8 cellular contexts compared by ENCODE assay signal in genomic region chr6:130872250-130873095, GRCh38. TPM values are rescaled to one million over a fixed set of nuclear protein-coding genes. Genes with fewer than 3 reads are reported as not detected.
DNase-seq lines count a peak whose midpoint lies in the region; ATAC-seq, FAIRE-seq and TF ChIP-seq lines count a peak whose summit lies in the region.

No MANE protein-coding gene starts in this region.

- H3K36me3 ChIP-seq in CD4-positive, CD25-positive, alpha-beta regulatory T cell (ENCODE audit: control insufficient read depth, insufficient read depth, low read length) = no peaks in the 10 kb centered on the region
- H3K36me3 ChIP-seq in Karpas-422 (ENCODE audit: insufficient read depth, low read length) (no peaks in the 10 kb centered on the region), astrocyte (ENCODE audit: insufficient read depth, low read length) (no peaks in the 10 kb centered on the region)

- no peaks in the 10 kb centered on the region for H3K27me3 ChIP-seq in CD4-positive, CD25-positive, alpha-beta regulatory T cell (ENCODE audit: control insufficient read depth, insufficient read depth, low read length)
- H3K27me3 ChIP-seq in Karpas-422 (ENCODE audit: low read length) = no peaks in the 10 kb centered on the region
- no peaks in the 10 kb centered on the region for H3K27me3 ChIP-seq in astrocyte (ENCODE audit: insufficient read depth, low read length)

- H3K4me1 Mint-ChIP-seq in CD4-positive, CD25-positive, alpha-beta regulatory T cell = peaks cover 0 to 6% (median 2%) of the 10 kb centered on the region in 4 donors
- H3K4me1 Mint-ChIP-seq in T-helper 2 cell treated with Interferon-gamma antibody and Interleukin-4, amounts not matched to agents 5 μg/mL and 100 μg/mL, for 36 hours (ENCODE audit: low read depth) = peaks cover 5% of the 10 kb centered on the region
- peaks cover 17% of the 10 kb centered on the region for H3K4me1 Mint-ChIP-seq in astrocyte (ENCODE audit: low read depth, unreplicated experiment)

- H2AFZ ChIP-seq in Karpas-422 (ENCODE audit: low read length) (no peak overlapping the region), astrocyte (ENCODE audit: low read depth, low read length) (no peak overlapping the region)

- FAIRE-seq in astrocyte (lab: Jason Lieb, UNC) = peak; percentile 13

- H3K9ac ChIP-seq in Karpas-422 (ENCODE audit: low read length) = no peak overlapping the region
- H3K9ac ChIP-seq in astrocyte (ENCODE audit: low read length) = no peak overlapping the region

- H3K9me3 ChIP-seq in CD4-positive, CD25-positive, alpha-beta regulatory T cell (ENCODE audit: control insufficient read depth in 2 of 2, low read length in 2 of 2) = no peaks in the 10 kb centered on the region
- H3K9me3 ChIP-seq in Karpas-422 (ENCODE audit: low read length) (no peaks in the 10 kb centered on the region), astrocyte (ENCODE audit: insufficient read depth, low read depth, low read length) (no peaks in the 10 kb centered on the region)

- H3K4me3 ChIP-seq in CD4-positive, CD25-positive, alpha-beta regulatory T cell (ENCODE audit: low read depth, low read length) = no peak overlapping the region
- no peak overlapping the region for H3K4me3 ChIP-seq in Karpas-422 (ENCODE audit: low read length)
- no peak overlapping the region for H3K4me3 ChIP-seq in astrocyte (ENCODE audit: insufficient read depth, low read depth, low read length)

- no peak for ATAC-seq in CD4-positive, CD25-positive, alpha-beta regulatory T cell (ENCODE audit: low read depth in 2 of 2)
- ATAC-seq in GM19438 (IDR thresholded peaks at IDR 0.05; ENCODE audit: low read depth, unreplicated experiment) = peak; percentile 82
- no peak for ATAC-seq in esophagus mucosa

- no peaks in the 10 kb centered on the region for H3K9me2 ChIP-seq in Karpas-422 (replicated peaks; ENCODE audit: insufficient read depth, low read length)

- no peaks in the 10 kb centered on the region for H3K27me3 Mint-ChIP-seq in CD4-positive, CD25-positive, alpha-beta regulatory T cell
- H3K27me3 Mint-ChIP-seq in T-helper 2 cell treated with Interferon-gamma antibody and Interleukin-4, amounts not matched to agents 5 μg/mL and 100 μg/mL, for 36 hours (ENCODE audit: low read depth) = peaks cover 6% of the 10 kb centered on the region
- H3K27me3 Mint-ChIP-seq in astrocyte (ENCODE audit: low read depth, unreplicated experiment) = no peaks in the 10 kb centered on the region

- H3K79me2 ChIP-seq in Karpas-422 (ENCODE audit: low read length) = no peaks in the 10 kb centered on the region
- no peaks in the 10 kb centered on the region for H3K79me2 ChIP-seq in astrocyte (ENCODE audit: insufficient read depth, low read length)

- no peaks in the 10 kb centered on the region for H4K20me1 ChIP-seq in Karpas-422 (ENCODE audit: insufficient read depth, low read depth, low read length)
- no peaks in the 10 kb centered on the region for H4K20me1 ChIP-seq in astrocyte (ENCODE audit: insufficient read depth, low read length)

- H3K4me2 ChIP-seq in Karpas-422 (ENCODE audit: low read depth, low read length, poor library complexity, severe bottlenecking) (no peak overlapping the region), astrocyte (ENCODE audit: low read length) (no peak overlapping the region)

- H3K27ac ChIP-seq in CD4-positive, CD25-positive, alpha-beta regulatory T cell (ENCODE audit: insufficient read depth, low read length, poor library complexity, severe bottlenecking) = no peak overlapping the region
- no peak overlapping the region for H3K27ac ChIP-seq in Karpas-422 (ENCODE audit: low read length)
- H3K27ac ChIP-seq in astrocyte (ENCODE audit: low read depth, low read length) = no peak overlapping the region

- peak; percentile 97 for TF ChIP-seq CTCF in astrocyte (IDR thresholded peaks at IDR 0.05; ENCODE audit: insufficient read depth, low read depth, low read length)

- no peak overlapping the region for H3K27ac Mint-ChIP-seq in CD4-positive, CD25-positive, alpha-beta regulatory T cell
- no peak overlapping the region for H3K27ac Mint-ChIP-seq in T-helper 2 cell treated with Interferon-gamma antibody and Interleukin-4, amounts not matched to agents 5 μg/mL and 100 μg/mL, for 36 hours
- peak overlapping the region; percentile 77 for H3K27ac Mint-ChIP-seq in astrocyte (ENCODE audit: unreplicated experiment)

- H3K36me3 Mint-ChIP-seq in CD4-positive, CD25-positive, alpha-beta regulatory T cell = peaks cover 12% of the 10 kb centered on the region
- H3K36me3 Mint-ChIP-seq in T-helper 2 cell treated with Interferon-gamma antibody and Interleukin-4, amounts not matched to agents 5 μg/mL and 100 μg/mL, for 36 hours (ENCODE audit: low read depth) = peaks cover 2% of the 10 kb centered on the region
- peaks cover 5% of the 10 kb centered on the region for H3K36me3 Mint-ChIP-seq in astrocyte (ENCODE audit: low read depth, unreplicated experiment)

- no peaks in the 10 kb centered on the region for H3K4me1 ChIP-seq in CD4-positive, CD25-positive, alpha-beta regulatory T cell (ENCODE audit: control insufficient read depth, insufficient read depth, low read length, poor library complexity, severe bottlenecking)
- H3K4me1 ChIP-seq in Karpas-422 (ENCODE audit: low read length) (no peaks in the 10 kb centered on the region), astrocyte (ENCODE audit: insufficient read depth, low read length) (no peaks in the 10 kb centered on the region)

- DNase-seq in CD4-positive, CD25-positive, alpha-beta regulatory T cell = peak; percentile 46 to 69 (median 56)
- peak; percentile 86 for DNase-seq in Karpas-422
- peak; percentile 48 for DNase-seq in T-helper 2 cell treated with Interferon-gamma antibody and Interleukin-4, amounts not matched to agents 5 μg/mL and 100 μg/mL, for 36 hours (ENCODE audit: low spot score)
- peak; percentile 6 for DNase-seq in astrocyte (ENCODE audit: low read depth)
- peak; percentile 69 for DNase-seq in iPS-NIHi7 (ENCODE audit: extremely low spot score)
- peak; percentile 42 to 56 for DNase-seq in stimulated activated CD4-positive, alpha-beta T cell treated with anti-CD3 and anti-CD28 coated beads, Interleukin-15, amount 100 ng/mL, for 1 hour (ENCODE audit: low read depth in 1 of 2, low spot score in 1 of 2)

- H3K4me3 Mint-ChIP-seq in CD4-positive, CD25-positive, alpha-beta regulatory T cell = no peak overlapping the region
- H3K4me3 Mint-ChIP-seq in T-helper 2 cell treated with Interferon-gamma antibody and Interleukin-4, amounts not matched to agents 5 μg/mL and 100 μg/mL, for 36 hours = no peak overlapping the region
- H3K4me3 Mint-ChIP-seq in astrocyte (ENCODE audit: unreplicated experiment) = no peak overlapping the region

- H3K9me3 Mint-ChIP-seq in CD4-positive, CD25-positive, alpha-beta regulatory T cell = no peaks in the 10 kb centered on the region
- no peaks in the 10 kb centered on the region for H3K9me3 Mint-ChIP-seq in T-helper 2 cell treated with Interferon-gamma antibody and Interleukin-4, amounts not matched to agents 5 μg/mL and 100 μg/mL, for 36 hours
- no peaks in the 10 kb centered on the region for H3K9me3 Mint-ChIP-seq in astrocyte (ENCODE audit: unreplicated experiment)

RNA-seq across cellular contexts. Expression of gene SMLR1, which starts 45.3 kb away (rescaled TPM):
- not detected for total RNA-seq in CD4-positive, CD25-positive, alpha-beta regulatory T cell
- not detected for polyA plus RNA-seq in CD4-positive, CD25-positive, alpha-beta regulatory T cell
- not detected in 2 replicates for total RNA-seq in Karpas-422 (2014; rRNA removed; shearing (Covaris generic); ENCODE audit: low replicate concordance)
- not detected in 2 replicates for total RNA-seq in astrocyte
- total RNA-seq in esophagus mucosa = not detected

Comparison
In these comparisons a context has a peak if more than half of its experiments do, and no peak if none do; other contexts are left out.
1. DNase-seq: peak in every context shown above with its lines; median percentile 86 in Karpas-422; 69 in iPS-NIHi7; 56 in CD4-positive, CD25-positive, alpha-beta regulatory T cell; 49 in stimulated activated CD4-positive, alpha-beta T cell treated with anti-CD3 and anti-CD28 coated beads, Interleukin-15, amount 100 ng/mL, for 1 hour; 48 in T-helper 2 cell treated with Interferon-gamma antibody and Interleukin-4, amounts not matched to agents 5 μg/mL and 100 μg/mL, for 36 hours; 6 in astrocyte.